Comparison of ENCODE assay signal across 14 cellular contexts in genomic region chr6:166490671-166491500, GRCh38.
DNase-seq lines count a peak whose midpoint lies in the region; ATAC-seq and TF ChIP-seq lines count a peak whose summit lies in the region.
"Had no signal": no experiment of that assay in that cellular context is flagged by ENCODE, and none has a peak within 500 bp of the region (broad histone marks: within the 10 kb centered on the region; RNA-seq: fewer than 3 reads in every experiment).

No MANE protein-coding gene starts in this region.

- no peaks in the 10 kb centered on the region for H3K27me3 ChIP-seq in heart left ventricle

- H3K36me3 Mint-ChIP-seq in natural killer cell (no peaks in the 10 kb centered on the region), CD14-positive monocyte (peaks cover 3 to 9% of the 10 kb centered on the region in 2 donors)
- H3K36me3 Mint-ChIP-seq in natural killer cell treated with Interleukin-12 subunit alpha and Interleukin-12 subunit beta and Interleukin-15 and Interleukin-18, amount 100 ng/mL, for 72 hours, result peaks cover 10% of the 10 kb centered on the region

- TF ChIP-seq CTCF in natural killer cell (IDR thresholded peaks at IDR 0.05) (no peak), heart left ventricle (IDR thresholded peaks at IDR 0.05) (no peak), CD14-positive monocyte (IDR thresholded peaks at IDR 0.05) (no peak)

- H3K9me3 Mint-ChIP-seq in natural killer cell (no peaks in the 10 kb centered on the region), CD14-positive monocyte (peaks cover 5 to 22% (median 12%) of the 10 kb centered on the region in 7 donors)
- no peaks in the 10 kb centered on the region for H3K9me3 Mint-ChIP-seq in natural killer cell treated with Interleukin-12 subunit alpha and Interleukin-12 subunit beta and Interleukin-15 and Interleukin-18, amount 100 ng/mL, for 72 hours
- H3K9me3 Mint-ChIP-seq: effector memory CD8-positive, alpha-beta T cell had no signal

- ATAC-seq in natural killer cell (no peak), heart left ventricle (peak in 3 of 4 donors; percentile 45 to 48 (median 46)), GM21526 (IDR thresholded peaks at IDR 0.05; ENCODE audit: low FRiP score, unreplicated experiment) (no peak)
- no peak for ATAC-seq in natural killer cell treated with Interleukin-12 subunit alpha and Interleukin-12 subunit beta and Interleukin-15 and Interleukin-18, amount 100 ng/mL, for 72 hours
- ATAC-seq: effector memory CD8-positive, alpha-beta T cell; HCT116 had no signal

- 67 to 76% (median 72%) methylated on average over 13 to 18 of the region's 18 CpGs for WGBS in heart left ventricle, 4 donors

- H3K9me3 ChIP-seq in heart left ventricle, result no peaks in the 10 kb centered on the region

- no peaks in the 10 kb centered on the region for H3K27me3 Mint-ChIP-seq in natural killer cell (ENCODE audit: low read depth in 2 of 2)
- no peaks in the 10 kb centered on the region for H3K27me3 Mint-ChIP-seq in natural killer cell treated with Interleukin-12 subunit alpha and Interleukin-12 subunit beta and Interleukin-15 and Interleukin-18, amount 100 ng/mL, for 72 hours
- H3K27me3 Mint-ChIP-seq in CD14-positive monocyte (ENCODE audit: low read depth in 3 of 3), result peaks cover 0 to 3% (median 2%) of the 10 kb centered on the region in 3 donors

- H3K27ac ChIP-seq in heart left ventricle, result no peak overlapping the region
- H3K27ac ChIP-seq: SK-N-MC had no signal

- H3K4me1 ChIP-seq in heart left ventricle, result peaks cover 0 to 31% (median 20%) of the 10 kb centered on the region in 12 donors

- intact Hi-C loops in natural killer cell (cut with micrococcal nuclease), result no loop called here
- intact Hi-C loops in heart left ventricle (cut with DNase I), result loop anchor here in 1 of 10 donors (5.0 kb wide), 1 partner anchor 136 kb away; the partner anchor contains the start of gene RPS6KA2
- intact Hi-C loops in CD14-positive monocyte (cut with micrococcal nuclease), result no loop called here
- intact Hi-C loops in posterior cingulate gyrus (cut with DNase I), result no loop called here

- H3K36me3 ChIP-seq in heart left ventricle, result peaks cover 0 to 45% (median 34%) of the 10 kb centered on the region in 9 donors

- TF ChIP-seq POLR2A in heart left ventricle (IDR thresholded peaks at IDR 0.05), result no peak

- H3K4me3 Mint-ChIP-seq in natural killer cell (no peak overlapping the region), CD14-positive monocyte (no peak overlapping the region)
- no peak overlapping the region for H3K4me3 Mint-ChIP-seq in natural killer cell treated with Interleukin-12 subunit alpha and Interleukin-12 subunit beta and Interleukin-15 and Interleukin-18, amount 100 ng/mL, for 72 hours
- H3K4me3 Mint-ChIP-seq: effector memory CD8-positive, alpha-beta T cell had no signal

- DNase-seq in natural killer cell (no peak), SK-N-DZ (ENCODE audit: low spot score) (peak; percentile 85), heart left ventricle (peak in 2 of 5 donors; percentile 25 to 42), CD14-positive monocyte (ENCODE audit: low spot score) (no peak), AML-193 (lab: John Stamatoyannopoulos, UW) (no peak), posterior cingulate gyrus (no peak)
- DNase-seq in natural killer cell treated with Interleukin-12 subunit alpha and Interleukin-12 subunit beta and Interleukin-15 and Interleukin-18, amount 100 ng/mL, for 72 hours (ENCODE audit: low spot score), result no peak
- DNase-seq: activated CD8-positive, alpha-beta memory T cell treated with anti-CD3 and anti-CD28 coated beads, Interleukin-2, amount 50 U/mL, for 4 hours; effector memory CD8-positive, alpha-beta T cell; stimulated activated CD4-positive, alpha-beta T cell treated with anti-CD3 and anti-CD28 coated beads, Interleukin-4, amount 100 ng/mL, for 24 hours; trophoblast cell had no signal

- H3K4me3 ChIP-seq in heart left ventricle, result no peak overlapping the region
- H3K4me3 ChIP-seq: SK-N-MC had no signal

- H3K27ac Mint-ChIP-seq in natural killer cell (peak overlapping the region; percentile 5 to 75), CD14-positive monocyte (no peak overlapping the region)
- H3K27ac Mint-ChIP-seq in natural killer cell treated with Interleukin-12 subunit alpha and Interleukin-12 subunit beta and Interleukin-15 and Interleukin-18, amount 100 ng/mL, for 72 hours, result peak overlapping the region in 1 of 2 donors; percentile 45

- peaks cover 23 to 28% of the 10 kb centered on the region in 2 donors for H3K4me1 Mint-ChIP-seq in natural killer cell
- H3K4me1 Mint-ChIP-seq in natural killer cell treated with Interleukin-12 subunit alpha and Interleukin-12 subunit beta and Interleukin-15 and Interleukin-18, amount 100 ng/mL, for 72 hours (ENCODE audit: low read depth in 2 of 2), result peaks cover 14 to 18% of the 10 kb centered on the region in 2 donors
- H3K4me1 Mint-ChIP-seq in CD14-positive monocyte, result peaks cover 16% of the 10 kb centered on the region

Comparison
In these comparisons a context has a peak if more than half of its experiments do, and no peak if none do; other contexts are left out.
1. ATAC-seq: peak in heart left ventricle (3 of 4); none in natural killer cell (0 of 3), natural killer cell treated with Interleukin-12 subunit alpha and Interleukin-12 subunit beta and Interleukin-15 and Interleukin-18, amount 100 ng/mL, for 72 hours (0 of 2) and GM21526 (single experiment).
2. H3K27ac Mint-ChIP-seq: peak in natural killer cell (2 of 2); none in CD14-positive monocyte (0 of 7).